9 cellular contexts compared by ENCODE assay signal in genomic region chr16:84084570-84085270, GRCh38. TPM values are rescaled to one million over a fixed set of nuclear protein-coding genes. Genes with fewer than 3 reads are reported as not detected.
DNase-seq lines count a peak whose midpoint lies in the region; ATAC-seq and TF ChIP-seq lines count a peak whose summit lies in the region.
"Had no signal": no experiment of that assay in that cellular context is flagged by ENCODE, and none has a peak within 500 bp of the region (broad histone marks: within the 10 kb centered on the region; RNA-seq: fewer than 3 reads in every experiment).

No MANE protein-coding gene starts in this region.

- no peak overlapping the region for H3K4me3 Mint-ChIP-seq in dendritic cell treated with granulocyte-macrophage colony-stimulating factor and Interleukin-4, amounts not matched to agents 40 ng/mL and 50 ng/mL, for 4 days

- peak; percentile 69 for TF ChIP-seq CTCF in lower lobe of right lung (IDR thresholded peaks at IDR 0.05)

- H3K36me3 ChIP-seq in lower lobe of right lung, result peaks cover 95% of the 10 kb centered on the region

- peaks cover 86% of the 10 kb centered on the region for H3K4me1 Mint-ChIP-seq in dendritic cell treated with granulocyte-macrophage colony-stimulating factor and Interleukin-4, amounts not matched to agents 40 ng/mL and 50 ng/mL, for 4 days (ENCODE audit: low read depth)

- no peak overlapping the region for H3K4me3 ChIP-seq in lower lobe of right lung

- intact Hi-C loops in dendritic cell treated with granulocyte-macrophage colony-stimulating factor and Interleukin-4, amounts not matched to agents 40 ng/mL and 50 ng/mL, for 4 days (cut with micrococcal nuclease), result no loop called here
- intact Hi-C loops in lower lobe of right lung (cut with DNase I), result no loop called here

- H3K36me3 Mint-ChIP-seq in dendritic cell treated with granulocyte-macrophage colony-stimulating factor and Interleukin-4, amounts not matched to agents 40 ng/mL and 50 ng/mL, for 4 days (ENCODE audit: low read depth), result peaks cover 91% of the 10 kb centered on the region

- ATAC-seq in lower lobe of right lung (peak; percentile 83 to 92), HG03469 (IDR thresholded peaks at IDR 0.05; ENCODE audit: unreplicated experiment) (no peak)

- H3K4me1 ChIP-seq in lower lobe of right lung, result no peaks in the 10 kb centered on the region

- no peaks in the 10 kb centered on the region for H3K27me3 Mint-ChIP-seq in dendritic cell treated with granulocyte-macrophage colony-stimulating factor and Interleukin-4, amounts not matched to agents 40 ng/mL and 50 ng/mL, for 4 days

- no peaks in the 10 kb centered on the region for H3K9me3 ChIP-seq in lower lobe of right lung

- no peak overlapping the region for H3K27ac ChIP-seq in lower lobe of right lung

- peak overlapping the region; percentile 54 for H3K27ac Mint-ChIP-seq in dendritic cell treated with granulocyte-macrophage colony-stimulating factor and Interleukin-4, amounts not matched to agents 40 ng/mL and 50 ng/mL, for 4 days

- H3K9me3 Mint-ChIP-seq in dendritic cell treated with granulocyte-macrophage colony-stimulating factor and Interleukin-4, amounts not matched to agents 40 ng/mL and 50 ng/mL, for 4 days, result no peaks in the 10 kb centered on the region

- H3K27me3 ChIP-seq in lower lobe of right lung (ENCODE audit: low read depth), result no peaks in the 10 kb centered on the region

- DNase-seq in Caki2 (ENCODE audit: low read depth), result peak; percentile 47
- peak; percentile 47 for DNase-seq in HCEC 1CT
- DNase-seq in NCI-H2196 (lab: John Stamatoyannopoulos, UW; ENCODE audit: unreplicated experiment), result peak; percentile 57
- DNase-seq in activated CD4-positive, alpha-beta T cell treated with anti-CD3 and anti-CD28 coated beads for 48 hours, result peak; percentile 77
- DNase-seq in lower lobe of right lung, result peak; percentile 70
- DNase-seq in stimulated activated CD8-positive, alpha-beta memory T cell treated with anti-CD3 and anti-CD28 coated beads, Interleukin-4, amount 100 ng/mL, for 24 hours (ENCODE audit: low read depth), result peak; percentile 44

- in situ Hi-C loops in Caki2 (cut with HindIII; ENCODE audit: low pct_unique_long_range_greater_than_20kb, low sequenced_read_pairs), result no loop called here

RNA-seq across cellular contexts. Expression of gene MBTPS1, which starts 32.0 kb away (rescaled TPM):
- 103 and 106 TPM in 2 replicates for total RNA-seq in Caki2 (2014; rRNA removed; shearing (Covaris generic); ENCODE audit: low replicate concordance)
- total RNA-seq in lower lobe of right lung, result 94.7 TPM

RNA-seq across cellular contexts. Expression of gene SLC38A8, which starts 42.1 kb away (rescaled TPM):
- not detected in 2 replicates for total RNA-seq in Caki2 (2014; rRNA removed; shearing (Covaris generic); ENCODE audit: low replicate concordance)
- not detected for total RNA-seq in lower lobe of right lung
- total RNA-seq: T-helper 1 cell treated with Interleukin-12 subunit alpha and Interleukin-12 subunit beta and Interleukin-4 antibody, amounts not matched to agents 30 ng/mL and 1 ng/mL, for 36 hours had no signal
